In genomic region chr5:55625603-55625875, GRCh38 we compare ENCODE assay signal across 15 cellular contexts.
A peak's percentile ranks its signal among the peaks of the same experiment; 100 is the strongest.
DNase-seq lines count a peak whose midpoint lies in the region; TF ChIP-seq lines count a peak whose summit lies in the region.
"Had no signal": no experiment of that assay in that cellular context is flagged by ENCODE, and none has a peak within 500 bp of the region (broad histone marks: within the 10 kb centered on the region; RNA-seq: fewer than 3 reads in every experiment).

No MANE protein-coding gene starts in this region.

- H3K9me3 ChIP-seq in adipocyte (ENCODE audit: control insufficient read depth, low read length) (no peaks in the 10 kb centered on the region), sigmoid colon (no peaks in the 10 kb centered on the region)

- H3K27me3 ChIP-seq in H7 (ENCODE audit: control insufficient read depth, insufficient read depth, low read length) (no peaks in the 10 kb centered on the region), adipocyte (replicated peaks; ENCODE audit: control insufficient read depth, insufficient read depth, low read length) (no peaks in the 10 kb centered on the region), sigmoid colon (no peaks in the 10 kb centered on the region)

- peak; percentile 49 for DNase-seq in H7
- DNase-seq in adipocyte (ENCODE audit: low read depth), result no peak
- peak; percentile 41 for DNase-seq in iPS-NIHi7 (ENCODE audit: extremely low spot score)
- DNase-seq in sigmoid colon, result no peak
- no peak for DNase-seq in NCI-H1436 treated with DMSO at 0.1 percent for 48 hours (lab: John Stamatoyannopoulos, UW)
- DNase-seq in cerebellar cortex (ENCODE audit: low spot score), result no peak
- DNase-seq in ureter (ENCODE audit: low spot score), result no peak
- DNase-seq in NOMO-1 (lab: John Stamatoyannopoulos, UW; ENCODE audit: unreplicated experiment in 2 of 2), result no peak
- DNase-seq: AML-193, erythroblast, glutamatergic neuron, left cardiac atrium, naive B cell, NCI-H1930, NCI-H446 treated with DMSO at 0.1 percent for 48 hours had no signal

- H3K9ac ChIP-seq in adipocyte (ENCODE audit: low read length), result peak overlapping the region; percentile 42

- H3K4me1 ChIP-seq in adipocyte (ENCODE audit: control insufficient read depth, insufficient read depth, low read length) (peaks cover 22% of the 10 kb centered on the region), sigmoid colon (peaks cover 2 to 59% (median 40%) of the 10 kb centered on the region in 4 donors)

- TF ChIP-seq POLR2A in sigmoid colon (IDR thresholded peaks at IDR 0.05), result no peak

- H3K36me3 ChIP-seq in H7 (replicated peaks; ENCODE audit: control insufficient read depth, insufficient read depth, low read length) (no peaks in the 10 kb centered on the region), adipocyte (ENCODE audit: control insufficient read depth, insufficient read depth, low read length, severe bottlenecking) (no peaks in the 10 kb centered on the region), sigmoid colon (no peaks in the 10 kb centered on the region)

- TF ChIP-seq CTCF in sigmoid colon (IDR thresholded peaks at IDR 0.05), result no peak

- H3K4me3 ChIP-seq in H7 (ENCODE audit: insufficient read depth, low read depth, low read length) (no peak overlapping the region), adipocyte (ENCODE audit: low read length) (no peak overlapping the region), sigmoid colon (no peak overlapping the region)

- intact Hi-C loops in sigmoid colon (cut with DNase I), result no loop called here

- peak overlapping the region; percentile 18 to 79 (median 68) for H3K27ac ChIP-seq in sigmoid colon

- WGBS in sigmoid colon, 2 donors, result 72 to 92% methylated on average over 4 of the region's 4 CpGs

- TF ChIP-seq EP300 in sigmoid colon (IDR thresholded peaks at IDR 0.05), result no peak

Comparison
In these comparisons a context has a peak if more than half of its experiments do, and no peak if none do; other contexts are left out.
1. DNase-seq: peak in H7 (single experiment) and iPS-NIHi7 (single experiment); none in adipocyte (single experiment), sigmoid colon (single experiment), NCI-H1436 treated with DMSO at 0.1 percent for 48 hours (single experiment), cerebellar cortex (single experiment), ureter (single experiment) and NOMO-1 (0 of 2).